ENCODE assay signal across 8 cellular contexts in genomic region chr6:122399055-122399347, GRCh38. TPM values are rescaled to one million over a fixed set of nuclear protein-coding genes. Genes with fewer than 3 reads are reported as not detected.
DNase-seq lines count a peak whose midpoint lies in the region; ATAC-seq and TF ChIP-seq lines count a peak whose summit lies in the region.

No MANE protein-coding gene starts in this region.

- TF ChIP-seq CTCF in lower lobe of right lung (IDR thresholded peaks at IDR 0.05) (peak; percentile 32), transverse colon (IDR thresholded peaks at IDR 0.05) (no peak)

- H3K36me3 ChIP-seq in lower lobe of right lung (no peaks in the 10 kb centered on the region), transverse colon (no peaks in the 10 kb centered on the region)

- TF ChIP-seq POLR2A in transverse colon (IDR thresholded peaks at IDR 0.05), result no peak

- no peaks in the 10 kb centered on the region for H3K9me3 Mint-ChIP-seq in activated naive CD4-positive, alpha-beta T cell treated with anti-CD3 and anti-CD28 coated beads, Interleukin-2, amount 10 ng/mL, durations not matched to agents 7 days and 5 days

- in situ Hi-C loops in transverse colon (cut with MboI; ENCODE audit: low pct_ligation_motif_present in 1 of 4, low pct_unique_long_range_greater_than_20kb in 1 of 4, low sequenced_read_pairs in 3 of 4), result loop anchor here in 2 of 4 donors (10.0 to 25.0 kb wide), 2 partner anchors 76 to 138 kb away; partner anchors contain the start of gene SERINC1 (in 1 of the 2)

- H3K4me3 ChIP-seq in lower lobe of right lung (peak overlapping the region; percentile 99), transverse colon (peak overlapping the region in 3 of 4 donors; percentile 95 to 99 (median 97))

- ATAC-seq in lower lobe of right lung, result no peak
- no peak for ATAC-seq in HG02759 (IDR thresholded peaks at IDR 0.05; ENCODE audit: unreplicated experiment)
- ATAC-seq in GM21723 (IDR thresholded peaks at IDR 0.05; ENCODE audit: unreplicated experiment), result no peak

- peak overlapping the region; percentile 98 for H3K4me3 Mint-ChIP-seq in activated naive CD4-positive, alpha-beta T cell treated with anti-CD3 and anti-CD28 coated beads, Interleukin-2, amount 10 ng/mL, durations not matched to agents 7 days and 5 days

- peaks cover 12% of the 10 kb centered on the region for H3K36me3 Mint-ChIP-seq in activated naive CD4-positive, alpha-beta T cell treated with anti-CD3 and anti-CD28 coated beads, Interleukin-2, amount 10 ng/mL, durations not matched to agents 7 days and 5 days

- peaks cover 31% of the 10 kb centered on the region for H3K4me1 Mint-ChIP-seq in activated naive CD4-positive, alpha-beta T cell treated with anti-CD3 and anti-CD28 coated beads, Interleukin-2, amount 10 ng/mL, durations not matched to agents 7 days and 5 days

- peak overlapping the region; percentile 89 for H3K27ac Mint-ChIP-seq in activated naive CD4-positive, alpha-beta T cell treated with anti-CD3 and anti-CD28 coated beads, Interleukin-2, amount 10 ng/mL, durations not matched to agents 7 days and 5 days

- 0% methylated on average over 2 of the region's 2 CpGs; no CpG with 5 or more reads in 1 of the 2 donors for WGBS in transverse colon (ENCODE audit: low coverage in 1 of 2), 2 donors

- H3K27me3 ChIP-seq in lower lobe of right lung (ENCODE audit: low read depth) (no peaks in the 10 kb centered on the region), transverse colon (no peaks in the 10 kb centered on the region)

- H3K4me1 ChIP-seq in lower lobe of right lung, result peaks cover 12% of the 10 kb centered on the region
- peaks cover 0 to 21% (median 16%) of the 10 kb centered on the region in 4 donors for H3K4me1 ChIP-seq in transverse colon

- DNase-seq in activated naive CD4-positive, alpha-beta T cell treated with anti-CD3 and anti-CD28 coated beads, Interleukin-2, amount 10 ng/mL, durations not matched to agents 7 days and 5 days, result no peak
- DNase-seq in activated naive CD4-positive, alpha-beta T cell treated with Interleukin-2 at 50 U/mL for 16 hours, result no peak
- DNase-seq in lower lobe of right lung (no peak), transverse colon (no peak), midbrain (lab: John Stamatoyannopoulos, UW) (no peak)

- H3K9me3 ChIP-seq in lower lobe of right lung (no peaks in the 10 kb centered on the region), transverse colon (no peaks in the 10 kb centered on the region)

- no peak for TF ChIP-seq EP300 in transverse colon (IDR thresholded peaks at IDR 0.05; ENCODE audit: low read depth)

- CTCF ChIA-PET in activated naive CD4-positive, alpha-beta T cell treated with anti-CD3 and anti-CD28 coated beads, Interleukin-2, amount 10 ng/mL, durations not matched to agents 7 days and 5 days (lab: Charles Lee), result interaction anchor here (0.7 to 1.4 kb wide), 2 partner anchors 33 to 131 kb away, joined by 3 to 4 read pairs; no protein-coding TSS in a partner anchor

- intact Hi-C loops in lower lobe of right lung (cut with DNase I) (no loop called here), transverse colon (cut with DNase I; ENCODE audit: low total_unique reads) (no loop called here)

- H3K27me3 Mint-ChIP-seq in activated naive CD4-positive, alpha-beta T cell treated with anti-CD3 and anti-CD28 coated beads, Interleukin-2, amount 10 ng/mL, durations not matched to agents 7 days and 5 days, result no peaks in the 10 kb centered on the region

- H3K27ac ChIP-seq in angular gyrus (ENCODE audit: low read depth, low read length) (peak overlapping the region; percentile 63), lower lobe of right lung (peak overlapping the region; percentile 54), transverse colon (peak overlapping the region; percentile 89 to 96 (median 92))

RNA-seq across cellular contexts. Expression of gene HSF2, which starts 0.5 kb away (rescaled TPM):
- total RNA-seq in lower lobe of right lung (11.0 TPM), transverse colon (10 to 100 TPM in 2 of 4 donors, 1 to 10 TPM in 2; 6.0 to 20.5 (median 9.9) TPM)
